Comparison of ENCODE assay signal across 8 cellular contexts in genomic region chr22:46071451-46072029, GRCh38.
A peak's percentile ranks its signal among the peaks of the same experiment; 100 is the strongest.
DNase-seq lines count a peak whose midpoint lies in the region; ATAC-seq and TF ChIP-seq lines count a peak whose summit lies in the region.

No MANE protein-coding gene starts in this region.

- in situ Hi-C loops in GM13977 (cut with MboI; ENCODE audit: low pct_unique_long_range_greater_than_20kb, low sequenced_read_pairs, unreplicated experiment) (no loop called here), astrocyte of the spinal cord (cut with HindIII; ENCODE audit: low sequenced_read_pairs) (no loop called here)

- peaks cover 46% of the 10 kb centered on the region for H3K4me1 ChIP-seq in rectal smooth muscle tissue (ENCODE audit: control insufficient read depth, insufficient read depth, low read length)

- peak overlapping the region; percentile 86 for H3K4me3 ChIP-seq in astrocyte of the spinal cord (ENCODE audit: low read depth, low read length)
- H3K4me3 ChIP-seq in rectal smooth muscle tissue (ENCODE audit: low read length): peak overlapping the region; percentile 78

- H3K36me3 ChIP-seq in rectal smooth muscle tissue (ENCODE audit: control insufficient read depth, insufficient read depth, low read length): peaks cover 2% of the 10 kb centered on the region

- no peak for TF ChIP-seq CTCF in GM13977 (IDR thresholded peaks at IDR 0.05; ENCODE audit: extremely low read depth, insufficient read depth, missing control alignments)
- TF ChIP-seq CTCF in astrocyte of the spinal cord (IDR thresholded peaks at IDR 0.05; ENCODE audit: low read depth, low read length): no peak

- H3K27ac ChIP-seq in rectal smooth muscle tissue (ENCODE audit: low read depth, low read length): peak overlapping the region; percentile 94

- no peaks in the 10 kb centered on the region for H3K27me3 ChIP-seq in rectal smooth muscle tissue (ENCODE audit: control insufficient read depth, insufficient read depth, low read length)

- no peak overlapping the region for H3K9ac ChIP-seq in rectal smooth muscle tissue (ENCODE audit: low read length)

- DNase-seq in GM13977 (ENCODE audit: low spot score) (peak; percentile 60), Kasumi-1 (lab: John Stamatoyannopoulos, UW) (peak; percentile 62), SW480 (ENCODE audit: low spot score) (peak; percentile 87), astrocyte of the spinal cord (ENCODE audit: low read depth, low spot score) (peak; percentile 97), hypothalamus (lab: John Stamatoyannopoulos, UW) (peak in 49 of 51 donors; percentile 57 to 96 (median 89)), ecto neural progenitor cell (ENCODE audit: low spot score) (no peak)

- ATAC-seq in GM21619 (IDR thresholded peaks at IDR 0.05; ENCODE audit: unreplicated experiment): no peak
